ENCODE assay signal across 7 cellular contexts in the genomic region with DNA sequence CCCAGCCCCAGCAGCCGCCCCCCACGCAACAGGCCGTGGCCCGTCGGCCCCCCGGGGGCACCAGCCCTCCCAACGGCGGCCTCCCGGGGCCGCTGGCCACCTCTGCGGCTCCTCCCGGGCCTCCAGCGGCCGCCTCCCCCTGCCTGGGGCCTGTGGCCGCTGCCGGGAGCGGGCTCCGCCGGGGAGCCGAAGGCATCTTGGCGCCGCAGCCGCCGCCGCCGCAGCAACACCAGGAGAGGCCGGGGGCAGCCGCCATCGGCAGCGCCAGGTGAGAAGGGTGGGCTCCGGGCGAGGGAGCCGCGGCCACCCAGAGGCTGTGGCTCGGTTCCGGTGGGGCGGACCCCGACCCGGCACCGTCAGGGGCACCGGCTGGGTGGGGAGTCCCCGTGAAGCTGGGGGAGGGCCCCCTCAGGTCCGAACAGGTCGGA. TPM values are rescaled to one million over a fixed set of nuclear protein-coding genes. Genes with fewer than 3 reads are reported as not detected.
A peak's percentile ranks its signal among the peaks of the same experiment; 100 is the strongest.
DNase-seq lines count a peak whose midpoint lies in the region; ATAC-seq and TF ChIP-seq lines count a peak whose summit lies in the region.

No MANE protein-coding gene starts in this region.

- DNase-seq in astrocyte of the hippocampus (ENCODE audit: low read depth, low spot score) (peak; percentile 48), left colon (peak in 1 of 2 donors; percentile 38), tibial artery (no peak), SW480 (ENCODE audit: low spot score) (no peak)

- peak overlapping the region; percentile 99 to 100 for H3K27ac ChIP-seq in tibial artery

- intact Hi-C loops in left colon (cut with DNase I, micrococcal nuclease), result no loop called here
- intact Hi-C loops in tibial artery (cut with DNase I; ENCODE audit: low total_unique reads), result loop anchor here (10.0 kb wide), 1 partner anchor 269 kb away; the partner anchor contains the start of gene SGF29

- no peaks in the 10 kb centered on the region for H3K9me3 ChIP-seq in tibial artery

- peaks cover 27 to 44% (median 30%) of the 10 kb centered on the region in 3 donors for H3K36me3 ChIP-seq in tibial artery

- ATAC-seq in GM19328 (IDR thresholded peaks at IDR 0.05; ENCODE audit: unreplicated experiment) (peak; percentile 9), HG03457 (IDR thresholded peaks at IDR 0.05; ENCODE audit: unreplicated experiment) (peak; percentile 19), left colon (peak; percentile 11), GM18909 (IDR thresholded peaks at IDR 0.05; ENCODE audit: poor library complexity, unreplicated experiment) (no peak)

- no peak for TF ChIP-seq CTCF in tibial artery (IDR thresholded peaks at IDR 0.05)

- H3K4me3 ChIP-seq in tibial artery, result peak overlapping the region; percentile 89 to 99

- peaks cover 0 to 32% (median 23%) of the 10 kb centered on the region in 4 donors for H3K4me1 ChIP-seq in tibial artery

- no peaks in the 10 kb centered on the region for H3K27me3 ChIP-seq in tibial artery

RNA-seq across cellular contexts. Expression of gene ATXN2L, which starts 0.5 kb away (rescaled TPM):
- total RNA-seq in left colon, result 10 to 100 TPM; 86.6 to 98.5 TPM

RNA-seq across cellular contexts. Expression of gene TUFM, which starts 22.8 kb away (rescaled TPM):
- 100 to 1,000 TPM; 221 to 301 TPM for total RNA-seq in left colon

RNA-seq across cellular contexts. Expression of gene SH2B1, which starts 40.3 kb away (rescaled TPM):
- 10 to 100 TPM; 84.3 to 90.0 TPM for total RNA-seq in left colon

RNA-seq across cellular contexts. Expression of gene ATP2A1, which starts 55.0 kb away (rescaled TPM):
- total RNA-seq in left colon, result 1 to 10 TPM in 1 of 2 donors, under 1 TPM in 1; 0.47 to 1.3 TPM
